In the genomic region with DNA sequence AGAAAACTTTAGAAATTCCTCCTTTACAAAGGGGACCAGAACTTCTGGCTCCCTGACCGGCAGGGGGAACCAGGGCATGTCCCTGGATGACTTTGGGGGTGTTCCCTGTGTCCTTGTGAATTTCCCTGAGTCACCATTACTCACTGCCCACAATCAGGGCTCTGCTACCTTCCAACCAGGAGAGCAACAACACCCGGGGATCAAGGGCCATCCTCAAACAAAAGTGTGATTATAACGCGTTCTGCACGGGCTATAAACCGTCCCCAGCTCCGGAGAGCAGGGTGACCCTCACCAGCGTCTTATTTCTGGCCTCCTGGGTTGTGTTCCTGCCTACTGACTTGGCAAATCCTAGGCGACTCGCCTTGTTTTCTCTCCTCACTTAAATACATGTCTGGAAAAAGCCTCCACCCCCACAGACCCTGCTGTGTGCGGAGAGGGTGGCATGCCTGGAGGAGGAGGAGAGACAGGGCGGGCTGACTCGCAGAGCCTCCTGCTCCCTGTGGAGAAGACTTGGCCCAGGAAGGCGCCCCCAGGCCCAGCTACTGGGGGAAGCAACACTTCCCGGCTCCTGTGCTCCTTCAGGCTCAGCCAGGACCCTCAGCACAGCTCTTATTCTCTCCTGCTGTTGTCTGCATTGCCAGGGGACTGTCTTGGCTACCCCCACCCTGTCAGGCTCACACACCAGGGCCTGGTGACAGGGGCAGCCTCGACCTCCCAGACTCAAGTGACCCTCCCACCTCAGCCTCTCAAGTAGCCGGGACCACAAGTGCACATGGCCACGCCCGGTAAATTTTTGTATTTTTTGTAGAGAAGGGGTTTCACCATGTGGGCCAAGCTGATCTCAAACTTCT, we compare ENCODE assay signal across 8 cellular contexts. TPM values are rescaled to one million over a fixed set of nuclear protein-coding genes. Genes with fewer than 3 reads are reported as not detected.
A peak's percentile ranks its signal among the peaks of the same experiment; 100 is the strongest.
DNase-seq lines count a peak whose midpoint lies in the region; ATAC-seq and TF ChIP-seq lines count a peak whose summit lies in the region.

No MANE protein-coding gene starts in this region.

- H3K4me3 ChIP-seq in BJ (ENCODE audit: low read depth, low read length) (no peak overlapping the region), WERI-Rb-1 (ENCODE audit: low read depth, low read length) (no peak overlapping the region), heart left ventricle (no peak overlapping the region)

- intact Hi-C loops in heart left ventricle (cut with DNase I) (loop anchor here in 2 of 10 donors (10.0 kb wide), 2 partner anchors 45 to 75 kb away; no protein-coding TSS in a partner anchor), posterior cingulate gyrus (cut with DNase I) (loop anchor here (5.0 kb wide), 1 partner anchor 43 kb away; no protein-coding TSS in a partner anchor)

- no peaks in the 10 kb centered on the region for H3K9me3 ChIP-seq in WERI-Rb-1 (ENCODE audit: severe bottlenecking)
- H3K9me3 ChIP-seq in heart left ventricle = no peaks in the 10 kb centered on the region

- H3K27me3 ChIP-seq in BJ (ENCODE audit: control insufficient read depth, insufficient read depth, low read length) (no peaks in the 10 kb centered on the region), WERI-Rb-1 (ENCODE audit: insufficient read depth, low read depth, severe bottlenecking) (no peaks in the 10 kb centered on the region), heart left ventricle (no peaks in the 10 kb centered on the region)

- H3K4me1 ChIP-seq in heart left ventricle = peaks cover 0 to 28% (median 10%) of the 10 kb centered on the region in 12 donors

- TF ChIP-seq CTCF in BJ (IDR thresholded peaks at IDR 0.05; ENCODE audit: insufficient read depth, low read depth, low read length) (peak; percentile 84), WERI-Rb-1 (IDR thresholded peaks at IDR 0.05; ENCODE audit: low read depth, low read length) (peak; percentile 41; the same call in 1 of the 2 replicates), heart left ventricle (IDR thresholded peaks at IDR 0.05) (peak in 9 of 12 donors; percentile 10 to 46 (median 31))

- CTCF ChIA-PET in BJ (lab: Yijun Ruan, JAX) = interaction anchor here (0.5 to 17.0 kb wide), 19 partner anchors 8 to 150 kb away, joined by 3 to 243 read pairs (median 4); a partner anchor contains a TSS

- no peak for TF ChIP-seq POLR2A in heart left ventricle (IDR thresholded peaks at IDR 0.05)

- WGBS in heart left ventricle, 4 donors = 62 to 71% (median 66%) methylated on average over 16 to 19 of the region's 19 CpGs

- H3K36me3 ChIP-seq in BJ (ENCODE audit: control insufficient read depth, insufficient read depth, low read length) (no peaks in the 10 kb centered on the region), WERI-Rb-1 (no peaks in the 10 kb centered on the region), heart left ventricle (no peaks in the 10 kb centered on the region)

- POLR2A ChIA-PET in BJ (lab: Charles Lee) = interaction anchor here (0.5 kb wide), 1 partner anchor 936 kb away, joined by 9 read pairs; no protein-coding TSS in a partner anchor

- DNase-seq in BJ (ENCODE audit: low read depth) (peak; percentile 90), HPDE6-E6E7 (ENCODE audit: extremely low spot score) (peak; percentile 94), WERI-Rb-1 (peak; percentile 50), heart left ventricle (peak in 4 of 5 donors; percentile 40 to 74 (median 65)), posterior cingulate gyrus (peak in 7 of 10 donors; percentile 37 to 93 (median 60)), middle frontal gyrus (ENCODE audit: extremely low spot score, low spot score) (no peak)
- no peak for DNase-seq in activated CD8-positive, alpha-beta memory T cell treated with anti-CD3 and anti-CD28 coated beads, Interleukin-2, amount 50 U/mL, for 48 hours

- H3K27ac ChIP-seq in WERI-Rb-1 (no peak overlapping the region), heart left ventricle (peak overlapping the region in 8 of 12 donors; percentile 29 to 84 (median 44))

- ATAC-seq in heart left ventricle = peak; percentile 18 to 87 (median 76)
- no peak for ATAC-seq in HG02938 (IDR thresholded peaks at IDR 0.05; ENCODE audit: unreplicated experiment)

RNA-seq across cellular contexts. Expression of a gene that starts 54.1 kb away (rescaled TPM):
- polyA plus RNA-seq in BJ (2011; rRNA removed) = not detected in 2 replicates
- not detected in 2 replicates for polyA minus RNA-seq in BJ (2011; rRNA and poly(A)+ RNA removed)
- total RNA-seq in heart left ventricle = 10 to 100 TPM in 2 of 9 donors, 1 to 10 TPM in 7; 1.4 to 45.8 (median 4.9) TPM
- 1 to 10 TPM; 4.1 to 6.9 TPM for polyA plus RNA-seq in heart left ventricle

Comparison
In these comparisons a context has a peak if more than half of its experiments do, and no peak if none do; other contexts are left out.
1. DNase-seq: peak in BJ (single experiment), HPDE6-E6E7 (single experiment), WERI-Rb-1 (single experiment), heart left ventricle (4 of 5) and posterior cingulate gyrus (7 of 10); none in middle frontal gyrus (single experiment) and activated CD8-positive, alpha-beta memory T cell treated with anti-CD3 and anti-CD28 coated beads, Interleukin-2, amount 50 U/mL, for 48 hours (single experiment).
2. CTCF ChIP-seq: peak in every context shown above with its lines; median percentile 84 in BJ; 41 in WERI-Rb-1; 31 in heart left ventricle.